In the genomic region with DNA sequence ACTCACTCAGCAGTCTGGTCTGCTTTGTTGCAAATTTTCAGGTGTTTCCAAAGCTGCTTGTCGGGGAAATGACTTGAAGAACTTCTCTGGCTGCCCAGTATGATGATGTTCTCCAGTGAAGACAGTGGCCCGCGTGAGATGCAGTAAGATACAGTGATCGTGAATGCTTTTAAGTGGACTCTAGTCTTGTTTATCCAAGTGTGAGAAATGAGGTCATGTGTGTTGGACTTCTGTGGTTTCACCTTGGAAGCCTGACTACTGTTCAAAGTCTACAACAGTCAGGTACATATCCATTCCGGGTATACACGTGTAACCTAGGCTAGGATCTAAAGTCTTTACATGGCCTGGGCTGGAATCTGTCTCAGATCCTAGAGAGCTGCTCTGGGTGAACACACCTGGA, we compare ENCODE assay signal across 7 cellular contexts.
"Had no signal": no experiment of that assay in that cellular context is flagged by ENCODE, and none has a peak within 500 bp of the region (broad histone marks: within the 10 kb centered on the region; RNA-seq: fewer than 3 reads in every experiment).

No MANE protein-coding gene starts in this region.

- H3K4me2 ChIP-seq: KMS-11 had no signal

- H3K27ac Mint-ChIP-seq: H9, IgD-negative memory B cell had no signal

- DNase-seq: GM23248, GOT3, H9, HCEC 1CT, KBM-7 had no signal

- H3K4me1 Mint-ChIP-seq: H9, IgD-negative memory B cell had no signal

- H3K4me3 Mint-ChIP-seq: H9 had no signal

- H3K27ac ChIP-seq: GM23248, KMS-11 had no signal

- H3K9ac ChIP-seq: GM23248, KMS-11 had no signal

- H3K4me3 ChIP-seq: GM23248 had no signal
